In genomic region chr15:90599639-90600038, GRCh38 we compare ENCODE assay signal across 21 cellular contexts.
DNase-seq lines count a peak whose midpoint lies in the region; ATAC-seq and TF ChIP-seq lines count a peak whose summit lies in the region.
"Had no signal": no experiment of that assay in that cellular context is flagged by ENCODE, and none has a peak within 500 bp of the region (broad histone marks: within the 10 kb centered on the region; RNA-seq: fewer than 3 reads in every experiment).

No MANE protein-coding gene starts in this region.

- peak overlapping the region; percentile 93 for H3K27ac Mint-ChIP-seq in activated T-helper 17 cell treated with anti-CD3 and anti-CD28 coated beads, Interleukin-2, amount 50 U/mL, for 72 hours
- H3K27ac Mint-ChIP-seq in natural killer cell: peak overlapping the region; percentile 93 to 97
- H3K27ac Mint-ChIP-seq: dendritic cell treated with granulocyte-macrophage colony-stimulating factor and Interleukin-4, amounts not matched to agents 40 ng/mL and 50 ng/mL, for 4 days had no signal

- intact Hi-C loops in natural killer cell (cut with micrococcal nuclease): loop anchor here (5.0 to 10.0 kb wide), 2 partner anchors 67 to 275 kb away; no protein-coding TSS in a partner anchor

- no peaks in the 10 kb centered on the region for H3K9me3 Mint-ChIP-seq in activated T-helper 17 cell treated with anti-CD3 and anti-CD28 coated beads, Interleukin-2, amount 50 U/mL, for 72 hours
- no peaks in the 10 kb centered on the region for H3K9me3 Mint-ChIP-seq in natural killer cell
- H3K9me3 Mint-ChIP-seq: dendritic cell treated with granulocyte-macrophage colony-stimulating factor and Interleukin-4, amounts not matched to agents 40 ng/mL and 50 ng/mL, for 4 days had no signal

- no peak for TF ChIP-seq CTCF in natural killer cell (IDR thresholded peaks at IDR 0.05)

- H3K36me3 Mint-ChIP-seq in activated T-helper 17 cell treated with anti-CD3 and anti-CD28 coated beads, Interleukin-2, amount 50 U/mL, for 72 hours (ENCODE audit: low read depth): peaks cover 44% of the 10 kb centered on the region
- H3K36me3 Mint-ChIP-seq in natural killer cell: no peaks in the 10 kb centered on the region

- H3K4me3 Mint-ChIP-seq in activated T-helper 17 cell treated with anti-CD3 and anti-CD28 coated beads, Interleukin-2, amount 50 U/mL, for 72 hours: peak overlapping the region; percentile 84
- H3K4me3 Mint-ChIP-seq in natural killer cell: peak overlapping the region; percentile 28
- H3K4me3 Mint-ChIP-seq: dendritic cell treated with granulocyte-macrophage colony-stimulating factor and Interleukin-4, amounts not matched to agents 40 ng/mL and 50 ng/mL, for 4 days had no signal

- no peaks in the 10 kb centered on the region for H3K27me3 Mint-ChIP-seq in activated T-helper 17 cell treated with anti-CD3 and anti-CD28 coated beads, Interleukin-2, amount 50 U/mL, for 72 hours
- no peaks in the 10 kb centered on the region for H3K27me3 Mint-ChIP-seq in natural killer cell (ENCODE audit: low read depth in 2 of 2)
- H3K27me3 Mint-ChIP-seq: dendritic cell treated with granulocyte-macrophage colony-stimulating factor and Interleukin-4, amounts not matched to agents 40 ng/mL and 50 ng/mL, for 4 days had no signal

- peak; percentile 50 to 52 for ATAC-seq in activated CD4-positive, CD25-positive, alpha-beta regulatory T cell treated with anti-CD3 and anti-CD28 coated beads, Interleukin-2, amount 50 U/mL, for 24 hours
- ATAC-seq in activated T-helper 17 cell treated with anti-CD3 and anti-CD28 coated beads, Interleukin-2, amount 50 U/mL, for 72 hours (replicated peaks): no peak
- ATAC-seq in natural killer cell: no peak
- ATAC-seq: lower lobe of right lung, sciatic nerve had no signal

- no peak for DNase-seq in activated CD4-positive, CD25-positive, alpha-beta regulatory T cell treated with anti-CD3 and anti-CD28 coated beads, Interleukin-2, amount 50 U/mL, for 72 hours
- DNase-seq in NCI-H460 (ENCODE audit: extremely low read depth, low read depth): peak; percentile 47
- no peak for DNase-seq in natural killer cell
- DNase-seq in NCI-H2029 (lab: John Stamatoyannopoulos, UW): no peak
- no peak for DNase-seq in KG1 (lab: John Stamatoyannopoulos, UW)
- DNase-seq in HPDE6-E6E7 (ENCODE audit: extremely low spot score): no peak
- DNase-seq: activated CD4-positive, CD25-positive, alpha-beta regulatory T cell; BE2C; foreskin fibroblast; GDM1; hippocampal formation; islet precursor cell; lower lobe of right lung; NCI-H1105; NCI-H2107; NCI-H524 treated with DMSO at 0.1 percent for 48 hours; SIG-M5 had no signal

- peaks cover 47% of the 10 kb centered on the region for H3K4me1 Mint-ChIP-seq in activated T-helper 17 cell treated with anti-CD3 and anti-CD28 coated beads, Interleukin-2, amount 50 U/mL, for 72 hours
- H3K4me1 Mint-ChIP-seq in natural killer cell: peaks cover 47 to 48% of the 10 kb centered on the region in 2 donors

Comparison
In these comparisons a context has a peak if more than half of its experiments do, and no peak if none do; other contexts are left out.
1. ATAC-seq: peak in activated CD4-positive, CD25-positive, alpha-beta regulatory T cell treated with anti-CD3 and anti-CD28 coated beads, Interleukin-2, amount 50 U/mL, for 24 hours (2 of 2); none in activated T-helper 17 cell treated with anti-CD3 and anti-CD28 coated beads, Interleukin-2, amount 50 U/mL, for 72 hours (single experiment) and natural killer cell (0 of 3).